ENCODE assay signal across 7 cellular contexts in the genomic region with DNA sequence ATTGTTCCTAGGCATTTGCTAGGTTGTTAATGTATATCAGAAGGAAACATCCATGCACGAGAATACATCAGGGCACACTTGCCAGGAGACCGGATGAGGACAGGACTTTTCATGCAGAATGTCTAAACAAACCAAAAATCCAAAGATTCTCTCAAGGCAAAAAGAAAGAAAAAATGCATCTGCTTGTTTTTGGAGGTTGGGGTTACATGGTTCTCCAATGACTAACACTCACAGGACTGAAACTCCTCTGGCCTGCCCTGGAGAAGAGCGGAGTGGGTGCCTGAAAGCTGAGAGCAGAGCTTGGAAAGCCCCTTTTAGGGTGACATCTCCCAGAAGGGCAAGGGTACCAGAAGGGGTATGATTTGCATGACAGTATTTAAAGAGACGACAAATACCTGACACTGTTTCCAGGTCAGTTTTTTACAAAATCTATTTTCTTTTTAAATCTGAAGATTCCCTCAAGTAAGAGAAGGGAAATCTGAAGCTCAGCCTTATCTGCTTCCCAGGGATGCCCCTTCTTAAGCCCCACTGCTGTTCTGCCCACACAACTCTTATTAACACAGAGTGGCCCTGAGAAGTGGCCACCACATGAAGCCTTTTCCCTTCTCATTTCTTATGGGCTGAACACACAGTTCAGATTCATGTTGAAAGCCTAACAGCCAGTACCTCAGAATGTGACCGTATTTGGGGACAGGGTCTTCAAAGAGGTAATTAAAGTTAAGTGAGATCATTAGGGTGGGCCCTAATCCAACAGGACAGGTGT.
A peak's percentile ranks its signal among the peaks of the same experiment; 100 is the strongest.
DNase-seq lines count a peak whose midpoint lies in the region; ATAC-seq lines count a peak whose summit lies in the region.

No MANE protein-coding gene starts in this region.

- intact Hi-C loops in sciatic nerve (cut with DNase I), result no loop called here

- DNase-seq in RPMI7951 (ENCODE audit: low read depth) (peak; percentile 37), sciatic nerve (ENCODE audit: low spot score) (no peak), NOMO-1 treated with DMSO at 0.1 percent for 48 hours (lab: John Stamatoyannopoulos, UW; ENCODE audit: unreplicated experiment) (no peak), NCI-H748 treated with DMSO at 0.1 percent for 48 hours (lab: John Stamatoyannopoulos, UW) (no peak), NCI-H510A treated with DMSO at 0.1 percent for 48 hours (lab: John Stamatoyannopoulos, UW) (no peak)

- peak; percentile 97 for ATAC-seq in GM18907 (IDR thresholded peaks at IDR 0.05; ENCODE audit: unreplicated experiment)
- ATAC-seq in HG02642 (IDR thresholded peaks at IDR 0.05; ENCODE audit: poor library complexity, unreplicated experiment), result peak; percentile 93
- peak; percentile 15 for ATAC-seq in sciatic nerve

Comparison
In these comparisons a context has a peak if more than half of its experiments do, and no peak if none do; other contexts are left out.
1. ATAC-seq: peak in every context shown above with its lines; median percentile 97 in GM18907; 93 in HG02642; 15 in sciatic nerve.